Comparison of ENCODE assay signal across 17 cellular contexts in genomic region chr11:110951609-110952008, GRCh38.
DNase-seq lines count a peak whose midpoint lies in the region; ATAC-seq and TF ChIP-seq lines count a peak whose summit lies in the region.
"Had no signal": no experiment of that assay in that cellular context is flagged by ENCODE, and none has a peak within 500 bp of the region (broad histone marks: within the 10 kb centered on the region; RNA-seq: fewer than 3 reads in every experiment).

No MANE protein-coding gene starts in this region.

- H3K4me1 Mint-ChIP-seq in nephron, result peaks cover 20% of the 10 kb centered on the region
- H3K4me1 Mint-ChIP-seq in CD8-positive, alpha-beta T cell (ENCODE audit: low read depth), result no peaks in the 10 kb centered on the region
- H3K4me1 Mint-ChIP-seq: activated naive CD4-positive, alpha-beta T cell treated with anti-CD3 and anti-CD28 coated beads, Interleukin-2, amount 50 U/mL, for 24 hours had no signal

- H3K4me1 ChIP-seq in CD8-positive, alpha-beta T cell (ENCODE audit: insufficient read depth, low read length), result no peaks in the 10 kb centered on the region
- H3K4me1 ChIP-seq: BE2C had no signal

- H3K27me3 ChIP-seq in GM06990 (replicated peaks; ENCODE audit: control insufficient read depth, insufficient read depth, low read length), result no peaks in the 10 kb centered on the region
- H3K27me3 ChIP-seq in CD8-positive, alpha-beta T cell (ENCODE audit: insufficient read depth, low read length), result no peaks in the 10 kb centered on the region
- H3K27me3 ChIP-seq: BE2C had no signal

- H3K27ac ChIP-seq in CD8-positive, alpha-beta T cell (ENCODE audit: low read depth, low read length), result no peak overlapping the region

- DNase-seq in GM06990 (ENCODE audit: extremely low read depth, insufficient read length) (peak; percentile 2), NCI-H2196 treated with DMSO at 0.1 percent for 48 hours (lab: John Stamatoyannopoulos, UW; ENCODE audit: unreplicated experiment) (peak; percentile 13), omental fat pad (ENCODE audit: low spot score) (no peak), NCI-H226 (no peak)
- DNase-seq in CD8-positive, alpha-beta T cell, result no peak
- DNase-seq: BE2C; cerebellar nuclear complex; EL; hypothalamus; SHP77 treated with DMSO at 0.1 percent for 48 hours; stimulated activated CD4-positive, alpha-beta T cell treated with anti-CD3 and anti-CD28 coated beads, Interleukin-15, amount 100 ng/mL, for 24 hours; stimulated activated CD8-positive, alpha-beta memory T cell treated with anti-CD3 and anti-CD28 coated beads, Interleukin-4, amount 100 ng/mL, for 48 hours had no signal

- no peak overlapping the region for H3K4me3 ChIP-seq in GM06990 (replicated peaks; ENCODE audit: low read depth, low read length)
- no peak overlapping the region for H3K4me3 ChIP-seq in CD8-positive, alpha-beta T cell (ENCODE audit: low read depth, low read length)
- H3K4me3 ChIP-seq: lung had no signal

- CTCF ChIA-PET in CD8-positive, alpha-beta T cell (lab: Charles Lee), result no interaction called here

- H3K9me3 Mint-ChIP-seq in nephron, result peaks cover 5% of the 10 kb centered on the region
- peaks cover 2% of the 10 kb centered on the region for H3K9me3 Mint-ChIP-seq in CD8-positive, alpha-beta T cell

- intact Hi-C loops in CD8-positive, alpha-beta T cell (cut with DNase I, micrococcal nuclease), result no loop called here

- TF ChIP-seq CTCF in GM06990 (IDR thresholded peaks at IDR 0.05; ENCODE audit: insufficient read depth, low read length, poor library complexity, severe bottlenecking) (no peak), nephron (IDR thresholded peaks at IDR 0.05; ENCODE audit: unreplicated experiment in 3 of 3) (no peak), omental fat pad (IDR thresholded peaks at IDR 0.05) (no peak)
- TF ChIP-seq CTCF in CD8-positive, alpha-beta T cell (IDR thresholded peaks at IDR 0.05), result no peak

- H3K9me3 ChIP-seq in CD8-positive, alpha-beta T cell (ENCODE audit: low read length), result no peaks in the 10 kb centered on the region
- H3K9me3 ChIP-seq: BE2C had no signal

- no peaks in the 10 kb centered on the region for H3K36me3 ChIP-seq in GM06990 (ENCODE audit: control insufficient read depth, insufficient read depth, low read length)
- no peaks in the 10 kb centered on the region for H3K36me3 ChIP-seq in CD8-positive, alpha-beta T cell (ENCODE audit: insufficient read depth, low read length)
- H3K36me3 ChIP-seq: BE2C had no signal

- POLR2A ChIA-PET in CD8-positive, alpha-beta T cell (lab: Charles Lee), result no interaction called here

- no peaks in the 10 kb centered on the region for H3K27me3 Mint-ChIP-seq in nephron (ENCODE audit: low read depth)
- H3K27me3 Mint-ChIP-seq in CD8-positive, alpha-beta T cell (ENCODE audit: low read depth), result no peaks in the 10 kb centered on the region
- H3K27me3 Mint-ChIP-seq: activated naive CD4-positive, alpha-beta T cell treated with anti-CD3 and anti-CD28 coated beads, Interleukin-2, amount 50 U/mL, for 24 hours had no signal

- H3K27ac Mint-ChIP-seq in nephron, result peak overlapping the region; percentile 32 to 78 (median 67)
- no peak overlapping the region for H3K27ac Mint-ChIP-seq in CD8-positive, alpha-beta T cell
- H3K27ac Mint-ChIP-seq: activated naive CD4-positive, alpha-beta T cell treated with anti-CD3 and anti-CD28 coated beads, Interleukin-2, amount 50 U/mL, for 24 hours had no signal

- ATAC-seq in GM21717 (IDR thresholded peaks at IDR 0.05; ENCODE audit: unreplicated experiment), result peak; percentile 50
- no peak for ATAC-seq in omental fat pad (ENCODE audit: low FRiP score)
- no peak for ATAC-seq in CD8-positive, alpha-beta T cell
- no peak for ATAC-seq in GM19023 (IDR thresholded peaks at IDR 0.05; ENCODE audit: unreplicated experiment)

- H3K4me3 Mint-ChIP-seq in nephron, result no peak overlapping the region
- no peak overlapping the region for H3K4me3 Mint-ChIP-seq in CD8-positive, alpha-beta T cell
- H3K4me3 Mint-ChIP-seq: activated naive CD4-positive, alpha-beta T cell treated with anti-CD3 and anti-CD28 coated beads, Interleukin-2, amount 50 U/mL, for 24 hours had no signal

- H3K36me3 Mint-ChIP-seq in nephron (ENCODE audit: low read depth), result no peaks in the 10 kb centered on the region
- H3K36me3 Mint-ChIP-seq in CD8-positive, alpha-beta T cell, result no peaks in the 10 kb centered on the region

Comparison
In these comparisons a context has a peak if more than half of its experiments do, and no peak if none do; other contexts are left out.
1. DNase-seq: peak in GM06990 (single experiment) and NCI-H2196 treated with DMSO at 0.1 percent for 48 hours (single experiment); none in omental fat pad (single experiment), CD8-positive, alpha-beta T cell (0 of 7) and NCI-H226 (single experiment).